ENCODE assay signal across 8 cellular contexts in the genomic region with DNA sequence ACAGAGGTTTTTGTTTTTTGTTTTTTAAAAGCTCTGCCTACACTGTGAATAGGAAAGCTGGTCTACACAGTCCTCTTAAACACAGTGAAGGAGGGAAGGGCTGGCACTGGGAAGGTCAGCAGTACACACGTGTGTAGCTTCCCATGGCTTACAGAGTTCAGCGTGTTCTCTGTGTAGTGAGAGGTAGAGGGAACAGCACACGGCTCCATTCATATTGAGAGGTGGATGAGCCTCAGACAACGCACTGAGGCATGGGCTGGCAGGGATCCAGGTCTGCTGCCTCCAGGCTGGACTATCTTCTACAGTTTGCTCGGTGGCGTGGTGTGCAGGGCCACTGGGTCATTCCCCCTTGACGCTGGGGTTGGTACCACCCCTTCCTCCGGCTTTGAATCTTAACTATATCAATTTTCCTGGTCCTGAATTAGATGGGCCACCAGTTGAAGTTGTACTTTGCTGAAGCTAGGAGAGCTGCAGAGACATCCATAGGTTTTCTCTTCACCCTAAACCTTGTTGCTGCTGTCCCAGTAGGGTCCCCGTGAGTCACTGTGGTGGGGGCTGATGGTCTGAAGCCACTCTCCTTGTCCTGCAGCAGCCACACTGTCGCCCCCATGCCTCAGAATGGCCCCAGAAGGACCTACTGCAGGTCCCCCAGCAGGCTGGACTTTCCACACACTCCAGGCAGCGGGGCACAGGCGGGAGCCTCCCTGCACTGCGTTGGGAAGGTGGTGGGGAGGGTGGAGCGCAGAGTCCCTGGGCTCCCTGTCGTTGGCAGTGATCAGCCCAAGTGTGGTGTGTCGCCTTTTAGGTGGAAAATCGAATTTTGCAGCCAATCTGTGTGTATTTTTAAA. TPM values are rescaled to one million over a fixed set of nuclear protein-coding genes. Genes with fewer than 3 reads are reported as not detected.
DNase-seq lines count a peak whose midpoint lies in the region; ATAC-seq and TF ChIP-seq lines count a peak whose summit lies in the region.
"Had no signal": no experiment of that assay in that cellular context is flagged by ENCODE, and none has a peak within 500 bp of the region (broad histone marks: within the 10 kb centered on the region; RNA-seq: fewer than 3 reads in every experiment).

No MANE protein-coding gene starts in this region.

- no peak overlapping the region for H4K8ac ChIP-seq in H9 (replicated peaks; ENCODE audit: insufficient read length, low read depth, low read length)

- H4K20me1 ChIP-seq in H9 (ENCODE audit: control insufficient read depth, insufficient read depth, insufficient read length): no peaks in the 10 kb centered on the region

- H3K4me2 ChIP-seq in H9 (ENCODE audit: insufficient read depth, insufficient read length, low read length): no peak overlapping the region

- 0 out of 2 replicates have a peak, but pooled peaks cover 2% of the 10 kb centered on the region for H3K4me1 ChIP-seq in H9 (ENCODE audit: insufficient read depth, low read length)
- H3K4me1 ChIP-seq: parathyroid adenoma had no signal

- H2BK12ac ChIP-seq in H9 (ENCODE audit: insufficient read length, low read depth, low read length): no peak overlapping the region

- no CpG with 5 or more reads among the region's 17 CpGs for WGBS in H9 (ENCODE audit: extremely low coverage, insufficient read length, low lambda C conversion rate)
- WGBS in lower leg skin, 2 donors: 69% methylated on average over 17 of the region's 17 CpGs

- peaks cover 27% of the 10 kb centered on the region; the same call in 1 of the 2 replicates for H3K79me2 ChIP-seq in H9 (ENCODE audit: insufficient read depth, low read length)

- H3K79me1 ChIP-seq in H9 (ENCODE audit: insufficient read depth, low read depth, low read length, poor library complexity, severe bottlenecking): peaks cover 14% of the 10 kb centered on the region

- intact Hi-C loops in activated T-helper 1 cell treated with anti-CD3 and anti-CD28 coated beads, Interleukin-12 subunit alpha, Interleukin-12 subunit beta, Interleukin-2, Interleukin-4 antibody, amounts not matched to agents 30 ng/mL and 10 ng/mL and 1 ng/mL, durations not matched to agents 14 hours and 24 hours and 36 hours (cut with micrococcal nuclease): loop anchor here (5.0 kb wide), 4 partner anchors 337 to 1037 kb away; partner anchors contain the start of genes GID8, OSBPL2, PCMTD2 and TCEA2
- intact Hi-C loops in lower leg skin (cut with DNase I; ENCODE audit: low total_unique reads): no loop called here

- H2BK120ac ChIP-seq in H9 (ENCODE audit: low read depth, low read length, poor library complexity, severe bottlenecking): no peak overlapping the region

- TF ChIP-seq CTCF in H9 (conservative IDR thresholded peaks at IDR 0.05) (no peak), nephron progenitor cell (IDR thresholded peaks at IDR 0.05) (no peak), lower leg skin (IDR thresholded peaks at IDR 0.05) (no peak)

- H2BK20ac ChIP-seq in H9 (ENCODE audit: low read depth, low read length, poor library complexity, severe bottlenecking): no peak overlapping the region

- H2AK5ac ChIP-seq in H9 (ENCODE audit: insufficient read length, low read length): no peak overlapping the region

- H4K91ac ChIP-seq in H9 (ENCODE audit: insufficient read length, low read depth, low read length): no peak overlapping the region

- H3K27ac ChIP-seq in H9 (ENCODE audit: insufficient read length, low read depth, low read length): no peak overlapping the region
- H3K27ac ChIP-seq: parathyroid adenoma had no signal

- no peaks in the 10 kb centered on the region for H3K9me3 ChIP-seq in H9 (ENCODE audit: control insufficient read depth, low read depth, low read length)

- H2BK15ac ChIP-seq in H9 (ENCODE audit: low read depth, low read length): no peak overlapping the region

- no peaks in the 10 kb centered on the region for H3K27me3 Mint-ChIP-seq in H9 (ENCODE audit: low read depth)
- peaks cover 2% of the 10 kb centered on the region for H3K27me3 Mint-ChIP-seq in activated T-helper 1 cell treated with anti-CD3 and anti-CD28 coated beads, Interleukin-12 subunit alpha, Interleukin-12 subunit beta, Interleukin-2, Interleukin-4 antibody, amounts not matched to agents 30 ng/mL and 10 ng/mL and 1 ng/mL, durations not matched to agents 14 hours and 24 hours and 36 hours (ENCODE audit: insufficient read depth)
- H3K27me3 Mint-ChIP-seq in nephron progenitor cell (ENCODE audit: low read depth, poor library complexity): no peaks in the 10 kb centered on the region

- H3K9me3 Mint-ChIP-seq in H9: no peaks in the 10 kb centered on the region
- no peaks in the 10 kb centered on the region for H3K9me3 Mint-ChIP-seq in activated T-helper 1 cell treated with anti-CD3 and anti-CD28 coated beads, Interleukin-12 subunit alpha, Interleukin-12 subunit beta, Interleukin-2, Interleukin-4 antibody, amounts not matched to agents 30 ng/mL and 10 ng/mL and 1 ng/mL, durations not matched to agents 14 hours and 24 hours and 36 hours
- H3K9me3 Mint-ChIP-seq in nephron progenitor cell: no peaks in the 10 kb centered on the region

- H3K4me3 Mint-ChIP-seq in H9: peak overlapping the region; percentile 36 to 60; a peak in 3 of 5 replicates
- peak overlapping the region; percentile 64 for H3K4me3 Mint-ChIP-seq in activated T-helper 1 cell treated with anti-CD3 and anti-CD28 coated beads, Interleukin-12 subunit alpha, Interleukin-12 subunit beta, Interleukin-2, Interleukin-4 antibody, amounts not matched to agents 30 ng/mL and 10 ng/mL and 1 ng/mL, durations not matched to agents 14 hours and 24 hours and 36 hours
- peak overlapping the region; percentile 70 for H3K4me3 Mint-ChIP-seq in nephron progenitor cell

- no peak overlapping the region for H3K56ac ChIP-seq in H9 (ENCODE audit: insufficient read length, low read depth, low read length)

- H3K4ac ChIP-seq in H9 (ENCODE audit: low read depth, low read length): no peak overlapping the region

- H3K18ac ChIP-seq in H9 (ENCODE audit: insufficient read length, low read depth, low read length): no peak overlapping the region

- no peak overlapping the region for H3K9ac ChIP-seq in H9 (ENCODE audit: extremely low read depth, insufficient read length, low read length)
- H3K9ac ChIP-seq: parathyroid adenoma had no signal

- no peak overlapping the region for H3K23ac ChIP-seq in H9 (ENCODE audit: insufficient read length, low read depth, low read length)

- H2BK5ac ChIP-seq in H9 (ENCODE audit: insufficient read length, low read length): no peak overlapping the region

- H3K14ac ChIP-seq in H9 (ENCODE audit: insufficient read depth, low read length): no peak overlapping the region

- H3K36me3 Mint-ChIP-seq in H9 (ENCODE audit: insufficient read depth in 1 of 3, low read depth in 3 of 3): peaks cover 13 to 42% (median 32%) of the 10 kb centered on the region in 3 experiments
- peaks cover 5% of the 10 kb centered on the region for H3K36me3 Mint-ChIP-seq in activated T-helper 1 cell treated with anti-CD3 and anti-CD28 coated beads, Interleukin-12 subunit alpha, Interleukin-12 subunit beta, Interleukin-2, Interleukin-4 antibody, amounts not matched to agents 30 ng/mL and 10 ng/mL and 1 ng/mL, durations not matched to agents 14 hours and 24 hours and 36 hours (ENCODE audit: low read depth)
- peaks cover 16% of the 10 kb centered on the region for H3K36me3 Mint-ChIP-seq in nephron progenitor cell (ENCODE audit: low read depth)

- no peak for DNase-seq in H9
- DNase-seq in activated T-helper 1 cell treated with anti-CD3 and anti-CD28 coated beads, Interleukin-12 subunit alpha, Interleukin-12 subunit beta, Interleukin-2, Interleukin-4 antibody, amounts not matched to agents 30 ng/mL and 10 ng/mL and 1 ng/mL, durations not matched to agents 14 hours and 24 hours and 36 hours (ENCODE audit: low spot score): no peak
- no peak for DNase-seq in nephron progenitor cell
- DNase-seq in lower leg skin (ENCODE audit: low spot score in 2 of 2): no peak
- DNase-seq in effector CD4-positive, alpha-beta T cell: no peak
- DNase-seq: stimulated activated naive CD4-positive, alpha-beta T cell had no signal

- no peaks in the 10 kb centered on the region for H3K23me2 ChIP-seq in H9 (ENCODE audit: insufficient read length, low read depth, low read length, poor library complexity, severe bottlenecking)

- no peak for ATAC-seq in HG02981 (IDR thresholded peaks at IDR 0.05; ENCODE audit: unreplicated experiment)

- H4K5ac ChIP-seq in H9 (ENCODE audit: insufficient read length, low read depth, low read length): no peak overlapping the region

- no peak overlapping the region for H3T11ph ChIP-seq in H9 (ENCODE audit: low read length)

- H3K4me3 ChIP-seq in lower leg skin (ENCODE audit: low read depth, poor library complexity, severe bottlenecking): no peak overlapping the region

- no peak overlapping the region for H2AFZ ChIP-seq in H9 (ENCODE audit: low read length)
- H2AFZ ChIP-seq: parathyroid adenoma had no signal

- H3K4me1 Mint-ChIP-seq in H9 (peaks cover 12% of the 10 kb centered on the region in 2 experiments; a peak in 3 of 4 replicates), nephron progenitor cell (peaks cover 43% of the 10 kb centered on the region)
- peaks cover 23% of the 10 kb centered on the region for H3K4me1 Mint-ChIP-seq in activated T-helper 1 cell treated with anti-CD3 and anti-CD28 coated beads, Interleukin-12 subunit alpha, Interleukin-12 subunit beta, Interleukin-2, Interleukin-4 antibody, amounts not matched to agents 30 ng/mL and 10 ng/mL and 1 ng/mL, durations not matched to agents 14 hours and 24 hours and 36 hours (ENCODE audit: low read depth)

- peak overlapping the region in 1 of 3 experiments; percentile 73; a peak in 1 of 7 replicates for H3K27ac Mint-ChIP-seq in H9
- no peak overlapping the region for H3K27ac Mint-ChIP-seq in activated T-helper 1 cell treated with anti-CD3 and anti-CD28 coated beads, Interleukin-12 subunit alpha, Interleukin-12 subunit beta, Interleukin-2, Interleukin-4 antibody, amounts not matched to agents 30 ng/mL and 10 ng/mL and 1 ng/mL, durations not matched to agents 14 hours and 24 hours and 36 hours
- peak overlapping the region; percentile 54 for H3K27ac Mint-ChIP-seq in nephron progenitor cell

- no peak for TF ChIP-seq POLR2A in lower leg skin (IDR thresholded peaks at IDR 0.05)

- H3K27me3 ChIP-seq in H9 (ENCODE audit: insufficient read depth, low read length): no peaks in the 10 kb centered on the region

RNA-seq across cellular contexts. Expression of gene ARFGAP1, which starts 2.0 kb away (rescaled TPM):
- total RNA-seq in H9 (2021): 111 and 114 TPM in 2 replicates
- 102 and 107 TPM in 2 replicates for total RNA-seq in activated T-helper 1 cell treated with anti-CD3 and anti-CD28 coated beads, Interleukin-12 subunit alpha, Interleukin-12 subunit beta, Interleukin-2, Interleukin-4 antibody, amounts not matched to agents 30 ng/mL and 10 ng/mL and 1 ng/mL, durations not matched to agents 14 hours and 24 hours and 36 hours
- total RNA-seq in lower leg skin: 10 to 100 TPM; 31.0 to 55.1 (median 36.9) TPM

RNA-seq across cellular contexts. Expression of gene COL20A1, which starts 18.4 kb away (rescaled TPM):
- total RNA-seq in H9 (2021) (1.3 and 2.3 TPM in 2 replicates), lower leg skin (not detected)
- not detected in 2 replicates for total RNA-seq in activated T-helper 1 cell treated with anti-CD3 and anti-CD28 coated beads, Interleukin-12 subunit alpha, Interleukin-12 subunit beta, Interleukin-2, Interleukin-4 antibody, amounts not matched to agents 30 ng/mL and 10 ng/mL and 1 ng/mL, durations not matched to agents 14 hours and 24 hours and 36 hours

RNA-seq across cellular contexts. Expression of gene NKAIN4, which starts 20.3 kb away (rescaled TPM):
- total RNA-seq in H9 (2021) (19.1 and 20.9 TPM in 2 replicates), lower leg skin (1 to 10 TPM in 1 of 4 donors, under 1 TPM in 1, not detected in 2; 0.23 to 1.1 TPM)
- total RNA-seq in activated T-helper 1 cell treated with anti-CD3 and anti-CD28 coated beads, Interleukin-12 subunit alpha, Interleukin-12 subunit beta, Interleukin-2, Interleukin-4 antibody, amounts not matched to agents 30 ng/mL and 10 ng/mL and 1 ng/mL, durations not matched to agents 14 hours and 24 hours and 36 hours: not detected in 2 replicates

RNA-seq across cellular contexts. Expression of gene BIRC7, which starts 38.9 kb away (rescaled TPM):
- total RNA-seq in H9 (2021) (0.31 TPM in 1 of 2 replicates, not detected in the other), lower leg skin (1 to 10 TPM in 2 of 4 donors, under 1 TPM in 1, not detected in 1; 0.53 to 2.5 (median 1.4) TPM)
- total RNA-seq in activated T-helper 1 cell treated with anti-CD3 and anti-CD28 coated beads, Interleukin-12 subunit alpha, Interleukin-12 subunit beta, Interleukin-2, Interleukin-4 antibody, amounts not matched to agents 30 ng/mL and 10 ng/mL and 1 ng/mL, durations not matched to agents 14 hours and 24 hours and 36 hours: not detected in 2 replicates

RNA-seq across cellular contexts. Expression of gene YTHDF1, which starts 58.7 kb away (rescaled TPM):
- 85.4 TPM in 2 replicates for total RNA-seq in H9 (2021)
- 48.8 and 49.0 TPM in 2 replicates for total RNA-seq in activated T-helper 1 cell treated with anti-CD3 and anti-CD28 coated beads, Interleukin-12 subunit alpha, Interleukin-12 subunit beta, Interleukin-2, Interleukin-4 antibody, amounts not matched to agents 30 ng/mL and 10 ng/mL and 1 ng/mL, durations not matched to agents 14 hours and 24 hours and 36 hours
- total RNA-seq in lower leg skin: 10 to 100 TPM; 28.1 to 32.2 (median 30.6) TPM
